ENCODE assay signal across 8 cellular contexts in genomic region chr16:88505405-88506082, GRCh38. TPM values are rescaled to one million over a fixed set of nuclear protein-coding genes. Genes with fewer than 3 reads are reported as not detected.
DNase-seq lines count a peak whose midpoint lies in the region; ATAC-seq and TF ChIP-seq lines count a peak whose summit lies in the region.

No MANE protein-coding gene starts in this region.

- H3K9ac ChIP-seq in PC-3 (ENCODE audit: low read length): no peak overlapping the region

- H3K9me3 ChIP-seq in PC-3 (ENCODE audit: low read length): no peaks in the 10 kb centered on the region

- BruUV-seq in PC-3 (replicated peaks; lab: Mats Ljungman, UMichigan): no TSS peak

- intact Hi-C loops in PC-3 (cut with micrococcal nuclease): no loop called here

- no peak overlapping the region for H3K4me2 ChIP-seq in PC-3 (ENCODE audit: low read length)

- DNase-seq in NCI-H82 (lab: John Stamatoyannopoulos, UW) (peak; percentile 67), NCI-H82 treated with DMSO at 0.1 percent for 48 hours (lab: John Stamatoyannopoulos, UW; ENCODE audit: unreplicated experiment) (no peak), PC-3 (peak; percentile 39), activated gamma-delta T cell (lab: John Stamatoyannopoulos, UW) (peak; percentile 40), iPS-NIHi7 (ENCODE audit: extremely low spot score) (peak; percentile 51), NCI-H446 (lab: John Stamatoyannopoulos, UW) (no peak), ecto neural progenitor cell (ENCODE audit: low spot score) (no peak)
- DNase-seq in stimulated activated CD4-positive, alpha-beta T cell treated with anti-CD3 and anti-CD28 coated beads, TNF-alpha, amount 100 ng/mL, for 48 hours (ENCODE audit: low read depth in 3 of 3): peak; percentile 20 to 29 (median 28)

- no peak overlapping the region for H2AFZ ChIP-seq in PC-3 (ENCODE audit: low read length)

- TF ChIP-seq CTCF in PC-3 (conservative IDR thresholded peaks at IDR 0.05; ENCODE audit: low read depth, low read length): peak; percentile 58

- peak; percentile 32 for ATAC-seq in PC-3

- POLR2A ChIA-PET in PC-3 (lab: Charles Lee; ENCODE audit: unreplicated experiment): no interaction called here

- no peaks in the 10 kb centered on the region for H3K4me1 ChIP-seq in PC-3 (ENCODE audit: insufficient read depth, low read length)

- H3K4me3 ChIP-seq in PC-3 (ENCODE audit: low read length): no peak overlapping the region

- no peaks in the 10 kb centered on the region for H3K27me3 ChIP-seq in PC-3 (ENCODE audit: low read length)

- no peaks in the 10 kb centered on the region for H3F3A ChIP-seq in PC-3 (ENCODE audit: low read length, unreplicated experiment)

- no peaks in the 10 kb centered on the region for H3K79me2 ChIP-seq in PC-3 (ENCODE audit: low read length)

- no peaks in the 10 kb centered on the region for H3K36me3 ChIP-seq in PC-3 (ENCODE audit: low read depth, low read length)

- H4K20me1 ChIP-seq in PC-3 (ENCODE audit: low read length): no peaks in the 10 kb centered on the region

- H3K9me2 ChIP-seq in PC-3 (replicated peaks; ENCODE audit: low read length): no peaks in the 10 kb centered on the region

- CTCF ChIA-PET in PC-3 (lab: Charles Lee): no interaction called here

- no peak overlapping the region for H3K27ac ChIP-seq in PC-3 (ENCODE audit: low read length)

RNA-seq across cellular contexts. Expression of gene ZFPM1, which starts 52.5 kb away (rescaled TPM):
- 4.1 and 4.6 TPM in 2 replicates for total RNA-seq in PC-3 (2014; rRNA removed)

Comparison
In these comparisons a context has a peak if more than half of its experiments do, and no peak if none do; other contexts are left out.
1. DNase-seq: peak in NCI-H82 (single experiment), PC-3 (single experiment), activated gamma-delta T cell (single experiment), iPS-NIHi7 (single experiment) and stimulated activated CD4-positive, alpha-beta T cell treated with anti-CD3 and anti-CD28 coated beads, TNF-alpha, amount 100 ng/mL, for 48 hours (3 of 3); none in NCI-H82 treated with DMSO at 0.1 percent for 48 hours (single experiment), NCI-H446 (0 of 2) and ecto neural progenitor cell (single experiment).